ENCODE assay signal across 31 cellular contexts in the genomic region with DNA sequence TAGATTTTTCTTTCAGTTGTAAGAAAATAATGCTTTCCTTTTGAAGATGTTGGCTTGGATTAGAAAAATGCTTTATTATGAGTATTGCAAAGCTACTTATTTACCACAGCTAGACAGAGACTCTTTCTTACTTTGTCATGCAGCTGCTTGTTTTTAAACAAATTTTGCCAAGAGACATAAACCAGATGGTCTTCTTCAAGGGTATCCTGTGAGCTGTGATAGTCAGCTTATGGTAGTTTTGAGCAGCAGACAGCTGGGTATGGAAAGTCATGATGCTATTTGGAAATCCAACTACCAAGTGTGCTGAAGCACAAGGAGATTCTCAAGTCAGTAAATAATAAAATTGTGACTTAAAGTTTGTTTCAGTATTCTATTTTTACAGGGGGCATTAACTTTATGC.
"Had no signal": no experiment of that assay in that cellular context is flagged by ENCODE, and none has a peak within 500 bp of the region (broad histone marks: within the 10 kb centered on the region; RNA-seq: fewer than 3 reads in every experiment).

No MANE protein-coding gene starts in this region.

- H3K4me1 Mint-ChIP-seq: activated CD4-positive, alpha-beta T cell treated with anti-CD3 and anti-CD28 coated beads, Interleukin-2, amount 10 ng/mL, durations not matched to agents 7 days and 5 days; activated T-helper 17 cell treated with anti-CD3 and anti-CD28 coated beads, Interleukin-2, amount 50 U/mL, for 72 hours; central memory CD8-positive, alpha-beta T cell; endodermal cell; WTC11 had no signal

- H3K9me3 Mint-ChIP-seq: activated CD4-positive, alpha-beta T cell treated with anti-CD3 and anti-CD28 coated beads, Interleukin-2, amount 10 ng/mL, durations not matched to agents 7 days and 5 days had no signal

- H3K27me3 Mint-ChIP-seq: activated CD4-positive, alpha-beta T cell treated with anti-CD3 and anti-CD28 coated beads, Interleukin-2, amount 10 ng/mL, durations not matched to agents 7 days and 5 days; activated CD8-positive, alpha-beta T cell treated with anti-CD3 and anti-CD28 coated beads for 36 hours; activated naive CD8-positive, alpha-beta T cell; activated T-helper 17 cell treated with anti-CD3 and anti-CD28 coated beads, Interleukin-2, amount 50 U/mL, for 72 hours; brain; central memory CD8-positive, alpha-beta T cell; dendritic cell treated with granulocyte-macrophage colony-stimulating factor and Interleukin-4, amounts not matched to agents 40 ng/mL and 50 ng/mL, for 4 days had no signal

- H3K4me1 ChIP-seq: breast epithelium, gastrocnemius medialis had no signal

- H3K27ac ChIP-seq: breast epithelium, cardiac muscle cell, coronary artery, dorsolateral prefrontal cortex, gastrocnemius medialis, VCaP had no signal

- H3K27me3 ChIP-seq: cardiac muscle cell, gastrocnemius medialis had no signal

- DNase-seq: activated CD4-positive, alpha-beta T cell treated with anti-CD3 and anti-CD28 coated beads for 1 hour; activated CD4-positive, alpha-beta T cell treated with anti-CD3 and anti-CD28 coated beads for 4 hours; activated CD4-positive, alpha-beta T cell treated with anti-CD3 and anti-CD28 coated beads, Interleukin-2, amount 10 ng/mL, durations not matched to agents 7 days and 5 days; activated CD4-positive, alpha-beta T cell treated with anti-CD3 and anti-CD28 coated beads, Interleukin-2, amount 50 U/mL, for 48 hours; activated CD8-positive, alpha-beta memory T cell treated with anti-CD3 and anti-CD28 coated beads for 24 hours; activated CD8-positive, alpha-beta T cell treated with anti-CD3 and anti-CD28 coated beads for 36 hours; activated effector memory CD4-positive, alpha-beta T cell treated with Interleukin-2 at 50 U/mL for 16 hours; activated gamma-delta T cell treated with Interleukin-2 at 50 U/mL for 16 hours; activated naive CD4-positive, alpha-beta T cell treated with anti-CD3 and anti-CD28 coated beads, Interleukin-2, amount 50 U/mL, for 16 hours; activated naive CD4-positive, alpha-beta T cell treated with Interleukin-2 at 50 U/mL for 16 hours; activated T-cell treated with anti-CD3 and anti-CD28 coated beads, Interleukin-2, amount 50 U/mL, for 4 hours; amygdala; aorta; dorsolateral prefrontal cortex; effector memory CD4-positive, alpha-beta T cell; endodermal cell; foreskin fibroblast; gastrocnemius medialis; glutamatergic neuron; T-helper 2 cell had no signal

- H3K9me3 ChIP-seq: gastrocnemius medialis had no signal

- H3K27ac Mint-ChIP-seq: activated CD4-positive, alpha-beta T cell treated with anti-CD3 and anti-CD28 coated beads, Interleukin-2, amount 10 ng/mL, durations not matched to agents 7 days and 5 days; activated CD8-positive, alpha-beta T cell treated with anti-CD3 and anti-CD28 coated beads for 36 hours; activated naive CD8-positive, alpha-beta T cell; activated T-helper 17 cell treated with anti-CD3 and anti-CD28 coated beads, Interleukin-2, amount 50 U/mL, for 72 hours; dendritic cell treated with granulocyte-macrophage colony-stimulating factor and Interleukin-4, amounts not matched to agents 40 ng/mL and 50 ng/mL, for 4 days; endodermal cell; WTC11 had no signal

- H3K36me3 Mint-ChIP-seq: activated naive CD8-positive, alpha-beta T cell; brain; WTC11 had no signal

- H3K4me3 ChIP-seq: breast epithelium, cardiac muscle cell, coronary artery, dorsolateral prefrontal cortex, gastrocnemius medialis had no signal

- H3K4me3 Mint-ChIP-seq: activated CD4-positive, alpha-beta T cell treated with anti-CD3 and anti-CD28 coated beads, Interleukin-2, amount 10 ng/mL, durations not matched to agents 7 days and 5 days; activated CD8-positive, alpha-beta T cell treated with anti-CD3 and anti-CD28 coated beads for 36 hours; activated naive CD8-positive, alpha-beta T cell; activated T-cell treated with anti-CD3 and anti-CD28 coated beads, Interleukin-2, amount 50 U/mL, for 4 hours; activated T-helper 17 cell treated with anti-CD3 and anti-CD28 coated beads, Interleukin-2, amount 50 U/mL, for 72 hours; brain; central memory CD8-positive, alpha-beta T cell; dendritic cell treated with granulocyte-macrophage colony-stimulating factor and Interleukin-4, amounts not matched to agents 40 ng/mL and 50 ng/mL, for 4 days; endodermal cell; WTC11 had no signal

- ATAC-seq: activated CD8-positive, alpha-beta T cell treated with anti-CD3 and anti-CD28 coated beads for 36 hours; activated T-cell treated with anti-CD3 and anti-CD28 coated beads, Interleukin-2, amount 50 U/mL, for 4 hours; activated T-helper 17 cell treated with anti-CD3 and anti-CD28 coated beads, Interleukin-2, amount 50 U/mL, for 72 hours; esophagus mucosa; gastrocnemius medialis; WTC11 had no signal
